Comparison of ENCODE assay signal across 9 cellular contexts in genomic region chr2:113977660-113978523, GRCh38.
DNase-seq lines count a peak whose midpoint lies in the region; ATAC-seq and TF ChIP-seq lines count a peak whose summit lies in the region.
"Had no signal": no experiment of that assay in that cellular context is flagged by ENCODE, and none has a peak within 500 bp of the region (broad histone marks: within the 10 kb centered on the region; RNA-seq: fewer than 3 reads in every experiment).

No MANE protein-coding gene starts in this region.

- H3K27ac Mint-ChIP-seq in immature natural killer cell = peak overlapping the region in 4 of 6 donors; percentile 34 to 79 (median 50)
- H3K27ac Mint-ChIP-seq in type B pancreatic cell = peak overlapping the region; percentile 65

- peak overlapping the region; percentile 53 for H3K27ac ChIP-seq in HUES48 (ENCODE audit: low read depth, low read length)

- no peak overlapping the region for H3K9ac ChIP-seq in HUES48 (ENCODE audit: low read depth, low read length)

- H3K36me3 ChIP-seq in HUES48 (ENCODE audit: control insufficient read depth, insufficient read depth, low read length) = no peaks in the 10 kb centered on the region

- peak; percentile 72 for TF ChIP-seq CTCF in type B pancreatic cell (conservative IDR thresholded peaks at IDR 0.05)

- DNase-seq in AG08396 (ENCODE audit: low spot score) (peak; percentile 44), SW480 (ENCODE audit: low spot score) (peak; percentile 100), immature natural killer cell (no peak), type B pancreatic cell (ENCODE audit: extremely low spot score, unreplicated experiment) (no peak)

- peaks cover 8 to 18% (median 9%) of the 10 kb centered on the region in 3 donors for H3K36me3 Mint-ChIP-seq in immature natural killer cell
- peaks cover 8% of the 10 kb centered on the region for H3K36me3 Mint-ChIP-seq in type B pancreatic cell

- H3K4me3 Mint-ChIP-seq in immature natural killer cell (no peak overlapping the region), type B pancreatic cell (peak overlapping the region; percentile 31)
- H3K4me3 Mint-ChIP-seq: central memory CD8-positive, alpha-beta T cell had no signal

- H3K4me1 Mint-ChIP-seq in immature natural killer cell (peaks cover 4 to 11% of the 10 kb centered on the region in 2 donors), type B pancreatic cell (ENCODE audit: unreplicated experiment) (peaks cover 5% of the 10 kb centered on the region)

- H3K27me3 ChIP-seq in HUES48 (ENCODE audit: control insufficient read depth, insufficient read depth, low read length) = no peaks in the 10 kb centered on the region

- no peak for ATAC-seq in GM21515 (IDR thresholded peaks at IDR 0.05; ENCODE audit: unreplicated experiment)
- ATAC-seq in GM18907 (IDR thresholded peaks at IDR 0.05; ENCODE audit: unreplicated experiment) = no peak
- ATAC-seq in HG02852 (IDR thresholded peaks at IDR 0.05; ENCODE audit: unreplicated experiment) = no peak

- H3K9me3 Mint-ChIP-seq in immature natural killer cell = peaks cover 0 to 3% (median 0%) of the 10 kb centered on the region in 6 donors
- no peaks in the 10 kb centered on the region for H3K9me3 Mint-ChIP-seq in type B pancreatic cell
- H3K9me3 Mint-ChIP-seq: central memory CD8-positive, alpha-beta T cell had no signal

- H3K9me3 ChIP-seq in HUES48 (ENCODE audit: control insufficient read depth, insufficient read depth, low read length) = peaks cover 43% of the 10 kb centered on the region

- H3K4me1 ChIP-seq in HUES48 (ENCODE audit: control insufficient read depth, insufficient read depth, low read length) = no peaks in the 10 kb centered on the region

- H3K4me3 ChIP-seq in HUES48 (ENCODE audit: low read depth, low read length) = no peak overlapping the region

- H3K27me3 Mint-ChIP-seq in immature natural killer cell (ENCODE audit: low read depth in 3 of 3) (peaks cover 0 to 3% (median 2%) of the 10 kb centered on the region in 3 donors), type B pancreatic cell (no peaks in the 10 kb centered on the region)
- H3K27me3 Mint-ChIP-seq: central memory CD8-positive, alpha-beta T cell had no signal

Comparison
In these comparisons a context has a peak if more than half of its experiments do, and no peak if none do; other contexts are left out.
1. DNase-seq: peak in AG08396 (single experiment) and SW480 (single experiment); none in immature natural killer cell (0 of 3) and type B pancreatic cell (single experiment).